ENCODE assay signal across 10 cellular contexts in genomic region chr6:42911171-42912021, GRCh38. TPM values are rescaled to one million over a fixed set of nuclear protein-coding genes. Genes with fewer than 3 reads are reported as not detected.
DNase-seq lines count a peak whose midpoint lies in the region; ATAC-seq and TF ChIP-seq lines count a peak whose summit lies in the region.
"Had no signal": no experiment of that assay in that cellular context is flagged by ENCODE, and none has a peak within 500 bp of the region (broad histone marks: within the 10 kb centered on the region; RNA-seq: fewer than 3 reads in every experiment).

No MANE protein-coding gene starts in this region.

- H3K36me3 Mint-ChIP-seq in activated naive CD8-positive, alpha-beta T cell treated with anti-CD3 and anti-CD28 coated beads for 36 hours = no peaks in the 10 kb centered on the region
- H3K36me3 Mint-ChIP-seq: activated CD4-positive, alpha-beta memory T cell treated with anti-CD3 and anti-CD28 coated beads for 36 hours had no signal

- peaks cover 23% of the 10 kb centered on the region for H3K27me3 Mint-ChIP-seq in activated naive CD8-positive, alpha-beta T cell treated with anti-CD3 and anti-CD28 coated beads for 36 hours

- ATAC-seq in GM18502 (IDR thresholded peaks at IDR 0.05; ENCODE audit: poor library complexity, unreplicated experiment) (no peak), GM18870 (IDR thresholded peaks at IDR 0.05; ENCODE audit: unreplicated experiment) (no peak)

- H3K4me1 Mint-ChIP-seq in activated naive CD8-positive, alpha-beta T cell treated with anti-CD3 and anti-CD28 coated beads for 36 hours = peaks cover 3% of the 10 kb centered on the region

- peak overlapping the region; percentile 40 for H3K4me3 Mint-ChIP-seq in activated naive CD8-positive, alpha-beta T cell treated with anti-CD3 and anti-CD28 coated beads for 36 hours
- H3K4me3 Mint-ChIP-seq: activated CD4-positive, alpha-beta memory T cell treated with anti-CD3 and anti-CD28 coated beads for 36 hours had no signal

- H3K9me3 Mint-ChIP-seq in activated naive CD8-positive, alpha-beta T cell treated with anti-CD3 and anti-CD28 coated beads for 36 hours = no peaks in the 10 kb centered on the region
- H3K9me3 Mint-ChIP-seq: activated CD4-positive, alpha-beta memory T cell treated with anti-CD3 and anti-CD28 coated beads for 36 hours had no signal

- H3K27ac Mint-ChIP-seq in activated naive CD8-positive, alpha-beta T cell treated with anti-CD3 and anti-CD28 coated beads for 36 hours = no peak overlapping the region
- H3K27ac Mint-ChIP-seq: activated CD4-positive, alpha-beta memory T cell treated with anti-CD3 and anti-CD28 coated beads for 36 hours had no signal

- peak; percentile 34 for TF ChIP-seq CTCF in retinal pigment epithelial cell (conservative IDR thresholded peaks at IDR 0.05; ENCODE audit: low read depth, low read length)

- no peaks in the 10 kb centered on the region for H3K36me3 ChIP-seq in H7 (replicated peaks; ENCODE audit: control insufficient read depth, insufficient read depth, low read length)

- H3K4me3 ChIP-seq in H7 (ENCODE audit: insufficient read depth, low read depth, low read length) = peak overlapping the region; percentile 62
- H3K4me3 ChIP-seq in iPS-11a (ENCODE audit: low read depth, low read length) = peak overlapping the region; percentile 53
- H3K4me3 ChIP-seq in retinal pigment epithelial cell (ENCODE audit: low read length) = peak overlapping the region; percentile 27

- DNase-seq in H7 (peak; percentile 94), retinal pigment epithelial cell (ENCODE audit: low read depth) (no peak), NCI-H1048 (lab: John Stamatoyannopoulos, UW) (no peak), NCI-H2081 treated with DMSO at 0.1 percent for 48 hours (lab: John Stamatoyannopoulos, UW) (no peak)
- DNase-seq in activated naive CD8-positive, alpha-beta T cell treated with anti-CD3 and anti-CD28 coated beads for 36 hours = no peak
- DNase-seq: activated CD4-positive, alpha-beta memory T cell treated with anti-CD3 and anti-CD28 coated beads for 36 hours had no signal

- no peaks in the 10 kb centered on the region for H3K27me3 ChIP-seq in H7 (ENCODE audit: control insufficient read depth, insufficient read depth, low read length)

RNA-seq across cellular contexts. Expression of gene PTCRA, which starts 4.5 kb away (rescaled TPM):
- not detected in 2 replicates for total RNA-seq in H7 (2014; rRNA removed; shearing (Covaris generic))
- not detected for total RNA-seq in activated naive CD8-positive, alpha-beta T cell treated with anti-CD3 and anti-CD28 coated beads for 36 hours
- total RNA-seq: activated CD4-positive, alpha-beta memory T cell treated with anti-CD3 and anti-CD28 coated beads for 36 hours; pulmonary artery endothelial cell had no signal

RNA-seq across cellular contexts. Expression of gene CNPY3, which starts 17.9 kb away (rescaled TPM):
- 34.5 and 37.8 TPM in 2 replicates for total RNA-seq in H7 (2014; rRNA removed; shearing (Covaris generic))
- total RNA-seq in activated naive CD8-positive, alpha-beta T cell treated with anti-CD3 and anti-CD28 coated beads for 36 hours = 10 to 100 TPM; 53.6 to 55.7 TPM

RNA-seq across cellular contexts. Expression of gene RPL7L1, which starts 32.0 kb away (rescaled TPM):
- total RNA-seq in H7 (2014; rRNA removed; shearing (Covaris generic)) = 114 and 125 TPM in 2 replicates
- total RNA-seq in activated naive CD8-positive, alpha-beta T cell treated with anti-CD3 and anti-CD28 coated beads for 36 hours = 100 to 1,000 TPM; 193 to 200 TPM

RNA-seq across cellular contexts. Expression of gene GNMT, which starts 49.2 kb away (rescaled TPM):
- total RNA-seq in H7 (2014; rRNA removed; shearing (Covaris generic)) = 0.10 and 0.33 TPM in 2 replicates
- under 1 TPM; 0.20 to 0.35 TPM for total RNA-seq in activated naive CD8-positive, alpha-beta T cell treated with anti-CD3 and anti-CD28 coated beads for 36 hours
- total RNA-seq: activated CD4-positive, alpha-beta memory T cell treated with anti-CD3 and anti-CD28 coated beads for 36 hours had no signal
